ENCODE assay signal across 15 cellular contexts in the genomic region with DNA sequence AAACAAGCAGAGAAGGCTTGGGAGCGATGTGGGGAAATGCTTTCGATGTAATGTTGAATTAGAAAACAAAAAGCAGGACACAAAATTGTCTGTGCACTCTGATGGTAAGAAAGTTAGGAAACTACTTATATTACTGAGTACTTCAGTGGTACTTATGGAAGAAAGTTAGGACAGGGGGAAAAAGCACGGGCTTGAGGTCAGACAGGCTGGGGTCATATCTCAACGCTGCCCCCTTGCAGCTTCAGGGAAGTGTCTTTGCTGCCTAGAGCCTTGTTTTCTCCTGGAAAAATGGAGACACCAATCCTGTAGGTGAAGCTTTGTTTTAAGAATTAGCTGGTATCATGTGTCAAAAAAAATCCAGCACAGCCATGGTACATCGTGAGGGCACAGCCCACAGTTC. TPM values are rescaled to one million over a fixed set of nuclear protein-coding genes. Genes with fewer than 3 reads are reported as not detected.
A peak's percentile ranks its signal among the peaks of the same experiment; 100 is the strongest.
DNase-seq lines count a peak whose midpoint lies in the region; ATAC-seq and TF ChIP-seq lines count a peak whose summit lies in the region.
"Had no signal": no experiment of that assay in that cellular context is flagged by ENCODE, and none has a peak within 500 bp of the region (broad histone marks: within the 10 kb centered on the region; RNA-seq: fewer than 3 reads in every experiment).

No MANE protein-coding gene starts in this region.

- no peak overlapping the region; the same call in 1 of the 2 replicates for H3K9ac ChIP-seq in BLaER1
- no peak overlapping the region for H3K9ac ChIP-seq in parathyroid adenoma

- intact Hi-C loops in sciatic nerve (cut with DNase I) = no loop called here

- H3K27me3 ChIP-seq in BLaER1 (no peaks in the 10 kb centered on the region), gastroesophageal sphincter (no peaks in the 10 kb centered on the region), parathyroid adenoma (ENCODE audit: control insufficient read depth, insufficient read depth, low read length) (no peaks in the 10 kb centered on the region)
- H3K27me3 ChIP-seq: testis had no signal

- H3K36me3 ChIP-seq in BLaER1 (peaks cover 73% of the 10 kb centered on the region), gastroesophageal sphincter (no peaks in the 10 kb centered on the region), parathyroid adenoma (ENCODE audit: control insufficient read depth, insufficient read depth, low read length) (no peaks in the 10 kb centered on the region)

- ATAC-seq in gastroesophageal sphincter (no peak), sciatic nerve (no peak)
- ATAC-seq: stimulated activated effector memory CD8-positive, alpha-beta T cell treated with anti-CD3 and anti-CD28 coated beads, Interleukin-12 subunit alpha, Interleukin-12 subunit beta, amount 100 ng/mL, for 72 hours; T-helper 17 cell had no signal

- H3K9me3 ChIP-seq in BLaER1 = no peaks in the 10 kb centered on the region
- H3K9me3 ChIP-seq in gastroesophageal sphincter = no peaks in the 10 kb centered on the region
- H3K9me3 ChIP-seq in parathyroid adenoma (ENCODE audit: control insufficient read depth, low read length) = no peaks in the 10 kb centered on the region
- H3K9me3 ChIP-seq: testis had no signal

- H3K27ac ChIP-seq in BLaER1 (peak overlapping the region; percentile 59; the same call in 1 of the 2 replicates), gastroesophageal sphincter (peak overlapping the region in 3 of 4 donors; percentile 14 to 48 (median 41)), parathyroid adenoma (no peak overlapping the region), caudate nucleus (ENCODE audit: low read depth, low read length) (no peak overlapping the region)
- H3K27ac ChIP-seq: testis had no signal

- H3K4me3 ChIP-seq in BLaER1 (no peak overlapping the region), gastroesophageal sphincter (no peak overlapping the region), parathyroid adenoma (ENCODE audit: low read depth, low read length) (no peak overlapping the region)
- H3K4me3 ChIP-seq: lung, testis had no signal

- no peak for TF ChIP-seq POLR2A in gastroesophageal sphincter (IDR thresholded peaks at IDR 0.05)

- TF ChIP-seq EP300 in Ishikawa (IDR thresholded peaks at IDR 0.05; ENCODE audit: borderline replicate concordance) (no peak), gastroesophageal sphincter (IDR thresholded peaks at IDR 0.05) (no peak)

- peaks cover 100% of the 10 kb centered on the region for H4K20me1 ChIP-seq in BLaER1

- no peaks in the 10 kb centered on the region for H3K79me2 ChIP-seq in parathyroid adenoma

- TF ChIP-seq CTCF in gastroesophageal sphincter (IDR thresholded peaks at IDR 0.05) = no peak
- no peak for TF ChIP-seq CTCF in parathyroid adenoma (IDR thresholded peaks at IDR 0.05)

- H3K4me1 ChIP-seq in BLaER1 (peaks cover 65% of the 10 kb centered on the region), gastroesophageal sphincter (peaks cover 0 to 98% (median 39%) of the 10 kb centered on the region in 3 donors), parathyroid adenoma (peaks cover 18% of the 10 kb centered on the region)

- TF ChIP-seq RAD21 in Ishikawa (IDR thresholded peaks at IDR 0.05; ENCODE audit: low read depth) = peak; percentile 7; the same call in 1 of the 2 replicates

- 30 to 40% methylated on average over 2 to 4 of the region's 5 CpGs for WGBS in gastroesophageal sphincter (ENCODE audit: low coverage in 1 of 2), 2 donors

- H3K4me2 ChIP-seq in BLaER1 (no peak overlapping the region), parathyroid adenoma (ENCODE audit: low read length) (no peak overlapping the region)

- peak overlapping the region; percentile 60 for H2AFZ ChIP-seq in parathyroid adenoma

- no peak for DNase-seq in caudate nucleus (lab: John Stamatoyannopoulos, UW)
- no peak for DNase-seq in activated T-cell treated with anti-CD3 and anti-CD28 coated beads for 4 hours
- no peak for DNase-seq in sciatic nerve (ENCODE audit: low spot score)
- DNase-seq: activated effector memory CD4-positive, alpha-beta T cell treated with anti-CD3 and anti-CD28 coated beads, Interleukin-2, amount 50 U/mL, for 16 hours; CD8-positive, alpha-beta memory T cell; head of caudate nucleus; NCI-H146; T-helper 17 cell; testis had no signal

TF ChIP-seq in Ishikawa, 13 proteins besides CTCF, POLR2A, EP300 and RAD21:
- TF ChIP-seq TEAD4 (IDR thresholded peaks at IDR 0.05) = no peak
- TF ChIP-seq YY1 (IDR thresholded peaks at IDR 0.05; ENCODE audit: low read depth) = no peak
- TF ChIP-seq CEBPB (IDR thresholded peaks at IDR 0.05) = no peak
- TF ChIP-seq, protein P1, sequence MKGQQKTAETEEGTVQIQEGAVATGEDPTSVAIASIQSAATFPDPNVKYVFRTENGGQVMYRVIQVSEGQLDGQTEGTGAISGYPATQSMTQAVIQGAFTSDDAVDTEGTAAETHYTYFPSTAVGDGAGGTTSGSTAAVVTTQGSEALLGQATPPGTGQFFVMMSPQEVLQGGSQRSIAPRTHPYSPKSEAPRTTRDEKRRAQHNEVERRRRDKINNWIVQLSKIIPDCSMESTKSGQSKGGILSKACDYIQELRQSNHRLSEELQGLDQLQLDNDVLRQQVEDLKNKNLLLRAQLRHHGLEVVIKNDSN (IDR thresholded peaks at IDR 0.05) = no peak
- TF ChIP-seq NFIC (IDR thresholded peaks at IDR 0.05) = no peak
- TF ChIP-seq CREB1 (IDR thresholded peaks at IDR 0.05; ENCODE audit: low read depth) = no peak

RNA-seq across cellular contexts. Expression of a gene that starts 23.0 kb away (rescaled TPM):
- total RNA-seq in gastroesophageal sphincter = 10 to 100 TPM; 21.7 to 59.9 (median 41.5) TPM
- total RNA-seq in sciatic nerve = 53.7 TPM

Comparison
In these comparisons a context has a peak if more than half of its experiments do, and no peak if none do; other contexts are left out.
1. H3K27ac ChIP-seq: peak in BLaER1 (single experiment) and gastroesophageal sphincter (3 of 4); none in parathyroid adenoma (single experiment) and caudate nucleus (single experiment).